In genomic region chr11:61888590-61888989, GRCh38 we compare ENCODE assay signal across 1 cellular context.
TF ChIP-seq lines count a peak whose summit lies in the region.

No MANE protein-coding gene starts in this region.

TF ChIP-seq in IMR-90, 13 proteins besides CTCF, POLR2A, EP300 and RAD21:
- TF ChIP-seq MXI1 (IDR thresholded peaks at IDR 0.05; ENCODE audit: borderline replicate concordance, low read depth, low read length): no peak
- TF ChIP-seq USF2 (IDR thresholded peaks at IDR 0.05; ENCODE audit: low read depth, low read length): no peak
- no peak for TF ChIP-seq FOS (IDR thresholded peaks at IDR 0.05; ENCODE audit: low read depth, low read length)
- TF ChIP-seq ELK1 (IDR thresholded peaks at IDR 0.05; ENCODE audit: borderline replicate concordance, low read depth, low read length): no peak
- TF ChIP-seq SMC3 (IDR thresholded peaks at IDR 0.05; ENCODE audit: low read depth, low read length): no peak
- TF ChIP-seq BHLHE40 (IDR thresholded peaks at IDR 0.05; ENCODE audit: low read depth, low read length): no peak
- no peak for TF ChIP-seq MAFK (IDR thresholded peaks at IDR 0.05; ENCODE audit: low read depth, low read length)
- no peak for TF ChIP-seq CEBPB (IDR thresholded peaks at IDR 0.05; ENCODE audit: low read depth, low read length)
- TF ChIP-seq RCOR1 (IDR thresholded peaks at IDR 0.05; ENCODE audit: insufficient replicate concordance, low read length): no peak
TF ChIP-seq in IMR-90: peak in this region for 0.
